Comparison of ENCODE assay signal across 13 cellular contexts in the genomic region with DNA sequence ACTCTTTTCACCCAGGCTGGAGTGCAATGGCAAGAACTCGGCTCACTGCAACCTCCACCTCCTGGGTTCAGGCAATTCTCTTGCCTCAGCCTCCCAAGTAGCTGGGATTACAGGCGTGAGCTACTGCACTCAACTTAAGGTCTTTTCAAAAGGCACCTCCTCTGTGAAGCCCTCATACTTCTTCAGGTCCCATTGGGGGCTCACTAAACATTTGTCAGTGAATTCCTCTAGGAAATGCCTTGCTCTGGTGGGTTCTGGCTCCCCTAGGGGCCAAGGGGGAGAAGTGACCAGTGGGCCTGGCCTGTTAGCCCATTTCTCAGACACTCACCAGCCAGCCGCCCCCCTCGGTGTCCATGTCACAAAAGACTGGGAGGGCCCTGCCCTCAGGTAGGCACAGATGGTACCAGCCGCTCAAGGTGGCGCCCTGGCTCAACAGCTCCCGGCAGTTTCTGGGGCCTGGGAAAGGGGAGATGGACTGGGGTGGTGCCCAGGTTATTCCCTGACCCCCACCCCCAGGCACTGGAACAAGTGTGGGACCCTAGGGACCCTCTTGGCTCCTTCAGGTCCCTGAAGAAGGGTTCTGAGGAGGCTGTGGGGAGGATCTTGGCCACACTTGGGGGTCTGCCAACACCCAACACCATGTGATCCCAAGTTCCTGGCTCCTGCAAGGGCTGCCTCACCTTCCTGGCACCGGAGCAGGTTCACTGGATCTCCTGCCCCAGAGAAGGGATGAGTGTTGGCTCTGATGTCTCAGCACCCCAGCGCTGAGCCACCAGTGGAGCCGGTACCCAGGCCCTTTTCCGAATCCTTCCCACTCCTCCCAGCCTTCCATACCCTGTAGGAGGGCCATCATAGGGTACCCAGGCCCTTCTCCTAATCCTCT. TPM values are rescaled to one million over a fixed set of nuclear protein-coding genes. Genes with fewer than 3 reads are reported as not detected.
DNase-seq lines count a peak whose midpoint lies in the region; ATAC-seq and TF ChIP-seq lines count a peak whose summit lies in the region.
"Had no signal": no experiment of that assay in that cellular context is flagged by ENCODE, and none has a peak within 500 bp of the region (broad histone marks: within the 10 kb centered on the region; RNA-seq: fewer than 3 reads in every experiment).

No MANE protein-coding gene starts in this region.

- no peak for TF ChIP-seq CTCF in natural killer cell (IDR thresholded peaks at IDR 0.05)
- peak; percentile 48 for TF ChIP-seq CTCF in WERI-Rb-1 (IDR thresholded peaks at IDR 0.05; ENCODE audit: low read depth, low read length)
- TF ChIP-seq CTCF in kidney epithelial cell (IDR thresholded peaks at IDR 0.05; ENCODE audit: insufficient read depth, low read length, poor library complexity, severe bottlenecking) = peak; percentile 40
- no peak for TF ChIP-seq CTCF in sigmoid colon (IDR thresholded peaks at IDR 0.05)

- H3K27me3 ChIP-seq in WERI-Rb-1 (ENCODE audit: insufficient read depth, low read depth, severe bottlenecking) (no peaks in the 10 kb centered on the region), kidney epithelial cell (ENCODE audit: control insufficient read depth, insufficient read depth, low read length) (no peaks in the 10 kb centered on the region), sigmoid colon (no peaks in the 10 kb centered on the region)
- H3K27me3 ChIP-seq: pancreas had no signal

- peaks cover 0 to 3% (median under 1%) of the 10 kb centered on the region in 4 donors for H3K4me1 ChIP-seq in sigmoid colon
- H3K4me1 ChIP-seq: pancreas had no signal

- TF ChIP-seq POLR2A in sigmoid colon (IDR thresholded peaks at IDR 0.05) = no peak

- no peaks in the 10 kb centered on the region for H3K9me3 Mint-ChIP-seq in natural killer cell treated with Interleukin-12 subunit alpha and Interleukin-12 subunit beta and Interleukin-15 and Interleukin-18, amount 100 ng/mL, for 72 hours
- H3K9me3 Mint-ChIP-seq in natural killer cell = no peaks in the 10 kb centered on the region
- H3K9me3 Mint-ChIP-seq: CD8-positive, alpha-beta memory T cell had no signal

- TF ChIP-seq EP300 in sigmoid colon (IDR thresholded peaks at IDR 0.05) = no peak

- H3K9me3 ChIP-seq in WERI-Rb-1 (ENCODE audit: severe bottlenecking) (no peaks in the 10 kb centered on the region), sigmoid colon (no peaks in the 10 kb centered on the region)
- H3K9me3 ChIP-seq: pancreas had no signal

- H3K27ac Mint-ChIP-seq in natural killer cell treated with Interleukin-12 subunit alpha and Interleukin-12 subunit beta and Interleukin-15 and Interleukin-18, amount 100 ng/mL, for 72 hours = no peak overlapping the region
- H3K27ac Mint-ChIP-seq in natural killer cell = no peak overlapping the region

- intact Hi-C loops in natural killer cell (cut with micrococcal nuclease) = no loop called here
- intact Hi-C loops in sigmoid colon (cut with DNase I) = no loop called here

- H3K4me1 Mint-ChIP-seq in natural killer cell treated with Interleukin-12 subunit alpha and Interleukin-12 subunit beta and Interleukin-15 and Interleukin-18, amount 100 ng/mL, for 72 hours (ENCODE audit: low read depth in 2 of 2) = peaks cover 3 to 6% of the 10 kb centered on the region in 2 donors
- H3K4me1 Mint-ChIP-seq in natural killer cell = peaks cover 0 to 7% of the 10 kb centered on the region in 2 donors
- H3K4me1 Mint-ChIP-seq: CD8-positive, alpha-beta memory T cell had no signal

- no peak overlapping the region for H3K4me3 Mint-ChIP-seq in natural killer cell treated with Interleukin-12 subunit alpha and Interleukin-12 subunit beta and Interleukin-15 and Interleukin-18, amount 100 ng/mL, for 72 hours
- no peak overlapping the region for H3K4me3 Mint-ChIP-seq in natural killer cell

- WGBS in sigmoid colon, 2 donors = 81 to 92% methylated on average over 11 of the region's 11 CpGs

- H3K4me3 ChIP-seq in WERI-Rb-1 (ENCODE audit: low read depth, low read length) (no peak overlapping the region), kidney epithelial cell (ENCODE audit: low read depth, low read length) (no peak overlapping the region), sigmoid colon (no peak overlapping the region)
- H3K4me3 ChIP-seq: pancreas had no signal

- H3K27me3 Mint-ChIP-seq in natural killer cell treated with Interleukin-12 subunit alpha and Interleukin-12 subunit beta and Interleukin-15 and Interleukin-18, amount 100 ng/mL, for 72 hours = peaks cover 0 to 3% of the 10 kb centered on the region in 2 donors
- peaks cover 0 to 3% of the 10 kb centered on the region in 2 donors for H3K27me3 Mint-ChIP-seq in natural killer cell (ENCODE audit: low read depth in 2 of 2)

- ATAC-seq in natural killer cell treated with Interleukin-12 subunit alpha and Interleukin-12 subunit beta and Interleukin-15 and Interleukin-18, amount 100 ng/mL, for 72 hours = no peak
- ATAC-seq in natural killer cell (no peak), HG02870 (IDR thresholded peaks at IDR 0.05; ENCODE audit: unreplicated experiment) (no peak)
- ATAC-seq: pancreas had no signal

- H3K36me3 ChIP-seq in WERI-Rb-1 (no peaks in the 10 kb centered on the region), kidney epithelial cell (ENCODE audit: control insufficient read depth, insufficient read depth, low read length) (no peaks in the 10 kb centered on the region), sigmoid colon (no peaks in the 10 kb centered on the region)
- H3K36me3 ChIP-seq: pancreas had no signal

- DNase-seq in natural killer cell treated with Interleukin-12 subunit alpha and Interleukin-12 subunit beta and Interleukin-15 and Interleukin-18, amount 100 ng/mL, for 72 hours (ENCODE audit: low spot score) = peak; percentile 60
- DNase-seq in natural killer cell (no peak), WERI-Rb-1 (no peak), kidney epithelial cell (ENCODE audit: low read depth) (no peak), NCI-H1436 (lab: John Stamatoyannopoulos, UW) (no peak), sigmoid colon (no peak)
- no peak for DNase-seq in activated CD4-positive, alpha-beta T cell treated with anti-CD3 and anti-CD28 coated beads, Interleukin-2, amount 50 U/mL, for 48 hours
- DNase-seq: activated effector memory CD4-positive, alpha-beta T cell treated with Interleukin-2 at 50 U/mL for 16 hours; CD8-positive, alpha-beta memory T cell; NCI-H1092 treated with DMSO at 0.1 percent for 48 hours had no signal

- H3K36me3 Mint-ChIP-seq in natural killer cell treated with Interleukin-12 subunit alpha and Interleukin-12 subunit beta and Interleukin-15 and Interleukin-18, amount 100 ng/mL, for 72 hours = no peaks in the 10 kb centered on the region
- no peaks in the 10 kb centered on the region for H3K36me3 Mint-ChIP-seq in natural killer cell
- H3K36me3 Mint-ChIP-seq: CD8-positive, alpha-beta memory T cell had no signal

- H3K27ac ChIP-seq in WERI-Rb-1 (no peak overlapping the region), sigmoid colon (no peak overlapping the region)
- H3K27ac ChIP-seq: pancreas had no signal

RNA-seq across cellular contexts. Expression of a gene that starts 1.6 kb away (rescaled TPM):
- total RNA-seq in natural killer cell treated with Interleukin-12 subunit alpha and Interleukin-12 subunit beta and Interleukin-15 and Interleukin-18, amount 100 ng/mL, for 72 hours = not detected
- not detected for total RNA-seq in natural killer cell
- total RNA-seq in kidney epithelial cell = 0.14 TPM in 1 of 2 replicates, not detected in the other
- total RNA-seq in sigmoid colon = 1 to 10 TPM in 3 of 4 donors, under 1 TPM in 1; 0.49 to 4.5 (median 1.8) TPM
- polyA plus RNA-seq in sigmoid colon = 1 to 10 TPM; 1.2 to 4.6 (median 4.1) TPM
- total RNA-seq: CD8-positive, alpha-beta memory T cell; urinary bladder had no signal
- polyA plus RNA-seq: CD8-positive, alpha-beta memory T cell had no signal

RNA-seq across cellular contexts. Expression of a gene that starts 6.3 kb away (rescaled TPM):
- total RNA-seq in natural killer cell treated with Interleukin-12 subunit alpha and Interleukin-12 subunit beta and Interleukin-15 and Interleukin-18, amount 100 ng/mL, for 72 hours = 1 to 10 TPM; 8.5 TPM
- total RNA-seq in natural killer cell (10 to 100 TPM in 2 of 3 donors, 1 to 10 TPM in 1; 8.2 to 15.1 (median 12.1) TPM), kidney epithelial cell (8.6 and 12.0 TPM in 2 replicates), sigmoid colon (10 to 100 TPM; 18.2 to 50.4 (median 26.8) TPM)
- 10 to 100 TPM in 1 of 3 donors, 1 to 10 TPM in 2; 3.7 to 23.9 (median 9.0) TPM for polyA plus RNA-seq in sigmoid colon

RNA-seq across cellular contexts. Expression of a gene that starts 10.1 kb away (rescaled TPM):
- total RNA-seq in natural killer cell treated with Interleukin-12 subunit alpha and Interleukin-12 subunit beta and Interleukin-15 and Interleukin-18, amount 100 ng/mL, for 72 hours = not detected
- total RNA-seq in natural killer cell (under 1 TPM in 1 of 3 donors, not detected in 2; 0.40 TPM), kidney epithelial cell (0.29 TPM in 1 of 2 replicates, not detected in the other), sigmoid colon (not detected)
- polyA plus RNA-seq in sigmoid colon = 1 to 10 TPM in 2 of 3 donors, not detected in 1; 1.2 to 1.9 TPM
- total RNA-seq: CD8-positive, alpha-beta memory T cell; urinary bladder had no signal
- polyA plus RNA-seq: CD8-positive, alpha-beta memory T cell had no signal

RNA-seq across cellular contexts. Expression of a gene that starts 19.4 kb away (rescaled TPM):
- 1 to 10 TPM in 1 of 2 donors, under 1 TPM in 1; 0.64 to 1.1 TPM for total RNA-seq in natural killer cell treated with Interleukin-12 subunit alpha and Interleukin-12 subunit beta and Interleukin-15 and Interleukin-18, amount 100 ng/mL, for 72 hours
- total RNA-seq in natural killer cell (under 1 TPM; 0.39 to 0.87 (median 0.60) TPM), kidney epithelial cell (0.27 and 1.6 TPM in 2 replicates), sigmoid colon (1 to 10 TPM in 1 of 4 donors, under 1 TPM in 1, not detected in 2; 0.36 to 2.0 TPM)
- polyA plus RNA-seq in sigmoid colon = under 1 TPM in 1 of 3 donors, not detected in 2; 0.54 TPM
- polyA plus RNA-seq: CD8-positive, alpha-beta memory T cell had no signal

RNA-seq across cellular contexts. Expression of a gene that starts 31.2 kb away (rescaled TPM):
- 10 to 100 TPM; 24.2 to 39.5 TPM for total RNA-seq in natural killer cell treated with Interleukin-12 subunit alpha and Interleukin-12 subunit beta and Interleukin-15 and Interleukin-18, amount 100 ng/mL, for 72 hours
- 100 to 1,000 TPM; 244 to 312 (median 273) TPM for total RNA-seq in natural killer cell
- total RNA-seq in kidney epithelial cell = 40.3 and 47.2 TPM in 2 replicates
- total RNA-seq in sigmoid colon = 1 to 10 TPM in 1 of 4 donors, under 1 TPM in 2, not detected in 1; 0.54 to 1.5 (median 0.55) TPM
- polyA plus RNA-seq in sigmoid colon = 10 to 100 TPM in 1 of 3 donors, 1 to 10 TPM in 2; 3.2 to 25.9 (median 9.0) TPM

Comparison
In these comparisons a context has a peak if more than half of its experiments do, and no peak if none do; other contexts are left out.
1. CTCF ChIP-seq: peak in WERI-Rb-1 (single experiment) and kidney epithelial cell (single experiment); none in natural killer cell (single experiment) and sigmoid colon (0 of 4).